8 cellular contexts compared by ENCODE assay signal in genomic region chr19:15779756-15780476, GRCh38. TPM values are rescaled to one million over a fixed set of nuclear protein-coding genes. Genes with fewer than 3 reads are reported as not detected.
DNase-seq lines count a peak whose midpoint lies in the region; ATAC-seq, FAIRE-seq and TF ChIP-seq lines count a peak whose summit lies in the region.
"Had no signal": no experiment of that assay in that cellular context is flagged by ENCODE, and none has a peak within 500 bp of the region (broad histone marks: within the 10 kb centered on the region; RNA-seq: fewer than 3 reads in every experiment).

No MANE protein-coding gene starts in this region.

- peak; percentile 82 for DNase-seq in NCI-H1092 treated with DMSO at 0.1 percent for 48 hours (lab: John Stamatoyannopoulos, UW)
- DNase-seq in chondrocyte (ENCODE audit: low spot score) = no peak
- peak; percentile 59 to 81 (median 78) for DNase-seq in right lobe of liver
- DNase-seq in thyroid gland = peak; percentile 16 to 19
- no peak for DNase-seq in GM12891 (ENCODE audit: insufficient read length, low spot score)
- DNase-seq: activated naive CD4-positive, alpha-beta T cell had no signal

- H3K27me3 ChIP-seq in right lobe of liver (no peaks in the 10 kb centered on the region), thyroid gland (no peaks in the 10 kb centered on the region)

- no peaks in the 10 kb centered on the region for H3K27me3 Mint-ChIP-seq in chondrocyte (ENCODE audit: low read depth)

- H3K27ac Mint-ChIP-seq in chondrocyte (ENCODE audit: unreplicated experiment) = peak overlapping the region; percentile 54

- TF ChIP-seq CTCF in chondrocyte (IDR thresholded peaks at IDR 0.05) = no peak
- TF ChIP-seq CTCF in right lobe of liver (IDR thresholded peaks at IDR 0.05) = peak in 1 of 4 donors; percentile 17
- no peak for TF ChIP-seq CTCF in thyroid gland (IDR thresholded peaks at IDR 0.05)

- H3K4me3 Mint-ChIP-seq in chondrocyte (ENCODE audit: unreplicated experiment) = no peak overlapping the region

- intact Hi-C loops in right lobe of liver (cut with DNase I) (loop anchor here in 1 of 2 donors (5.0 kb wide), 1 partner anchor 103 kb away; no protein-coding TSS in a partner anchor), thyroid gland (cut with DNase I) (no loop called here)

- H3K27ac ChIP-seq in right lobe of liver = no peak overlapping the region
- peak overlapping the region in 1 of 3 donors; percentile 25 for H3K27ac ChIP-seq in thyroid gland

- no peak for FAIRE-seq in GM12891 (lab: Jason Lieb, UNC)

- H3K9me3 ChIP-seq in right lobe of liver (no peaks in the 10 kb centered on the region), thyroid gland (no peaks in the 10 kb centered on the region)

- H3K4me3 ChIP-seq in right lobe of liver (no peak overlapping the region), thyroid gland (replicated peaks in 1 of 3) (no peak overlapping the region)

- 8% methylated on average over 5 of the region's 10 CpGs for WGBS in right lobe of liver (ENCODE audit: insufficient coverage, low coverage, low lambda C conversion rate, missing lambda C conversion rate)
- WGBS in thyroid gland, 2 donors = 19 to 25% methylated on average over 7 to 10 of the region's 10 CpGs

- ATAC-seq in right lobe of liver = peak; percentile 80 to 88 (median 86)
- ATAC-seq in HG03520 (IDR thresholded peaks at IDR 0.05; ENCODE audit: unreplicated experiment) = no peak
- ATAC-seq in HG02840 (IDR thresholded peaks at IDR 0.05; ENCODE audit: low FRiP score, unreplicated experiment) = no peak

- TF ChIP-seq POLR2A in right lobe of liver (IDR thresholded peaks at IDR 0.05) (no peak), thyroid gland (IDR thresholded peaks at IDR 0.05) (no peak), GM12891 (IDR thresholded peaks at IDR 0.05; ENCODE audit: low read depth, low read length) (no peak)

- no peaks in the 10 kb centered on the region for H3K4me1 Mint-ChIP-seq in chondrocyte (ENCODE audit: low read depth)

- no peaks in the 10 kb centered on the region for H3K36me3 Mint-ChIP-seq in chondrocyte (ENCODE audit: low read depth)

- peaks cover 17% of the 10 kb centered on the region for H3K9me3 Mint-ChIP-seq in chondrocyte (ENCODE audit: low read depth)

- H3K4me1 ChIP-seq in right lobe of liver (peaks cover 0 to 11% (median 0%) of the 10 kb centered on the region in 4 donors), thyroid gland (no peaks in the 10 kb centered on the region)

- H3K36me3 ChIP-seq in right lobe of liver = no peaks in the 10 kb centered on the region
- no peaks in the 10 kb centered on the region for H3K36me3 ChIP-seq in thyroid gland

TF ChIP-seq in GM12891, 5 proteins besides CTCF, POLR2A, EP300 and RAD21:
- no peak for TF ChIP-seq TAF1 (IDR thresholded peaks at IDR 0.05; ENCODE audit: low read depth, low read length)
- TF ChIP-seq PAX5 (IDR thresholded peaks at IDR 0.05; ENCODE audit: insufficient read depth, low read length, severe bottlenecking) = no peak
- no peak for TF ChIP-seq SPI1 (IDR thresholded peaks at IDR 0.05; ENCODE audit: low read depth, low read length)
- no peak for TF ChIP-seq POLR2AphosphoS5 (IDR thresholded peaks at IDR 0.05; ENCODE audit: low read depth, low read length)

RNA-seq across cellular contexts. Expression of gene OR10H5, which starts 7.5 kb away (rescaled TPM):
- total RNA-seq in chondrocyte = not detected in 3 replicates
- not detected for total RNA-seq in right lobe of liver
- total RNA-seq in thyroid gland = not detected
- not detected for polyA plus RNA-seq in GM12891 (2012; ENCODE audit: low read depth, missing spikeins)

RNA-seq across cellular contexts. Expression of gene OR10H1, which starts 35.5 kb away (rescaled TPM):
- total RNA-seq in chondrocyte = not detected in 3 replicates
- total RNA-seq in right lobe of liver = not detected
- total RNA-seq in thyroid gland = not detected
- polyA plus RNA-seq in GM12891 (2012; ENCODE audit: low read depth, missing spikeins) = not detected

RNA-seq across cellular contexts. Expression of gene OR10H3, which starts 42.1 kb away (rescaled TPM):
- not detected in 3 replicates for total RNA-seq in chondrocyte
- not detected for total RNA-seq in right lobe of liver
- not detected for total RNA-seq in thyroid gland
- polyA plus RNA-seq in GM12891 (2012; ENCODE audit: low read depth, missing spikeins) = not detected

RNA-seq across cellular contexts. Expression of gene OR10H2, which starts 52.1 kb away (rescaled TPM):
- not detected in 3 replicates for total RNA-seq in chondrocyte
- total RNA-seq in right lobe of liver = not detected
- not detected for total RNA-seq in thyroid gland
- polyA plus RNA-seq in GM12891 (2012; ENCODE audit: low read depth, missing spikeins) = not detected

Comparison
In these comparisons a context has a peak if more than half of its experiments do, and no peak if none do; other contexts are left out.
1. DNase-seq: peak in NCI-H1092 treated with DMSO at 0.1 percent for 48 hours (single experiment), right lobe of liver (3 of 3) and thyroid gland (2 of 2); none in chondrocyte (single experiment) and GM12891 (single experiment).
2. ATAC-seq: peak in right lobe of liver (4 of 4); none in HG03520 (single experiment) and HG02840 (single experiment).